23 cellular contexts compared by ENCODE assay signal in the genomic region with DNA sequence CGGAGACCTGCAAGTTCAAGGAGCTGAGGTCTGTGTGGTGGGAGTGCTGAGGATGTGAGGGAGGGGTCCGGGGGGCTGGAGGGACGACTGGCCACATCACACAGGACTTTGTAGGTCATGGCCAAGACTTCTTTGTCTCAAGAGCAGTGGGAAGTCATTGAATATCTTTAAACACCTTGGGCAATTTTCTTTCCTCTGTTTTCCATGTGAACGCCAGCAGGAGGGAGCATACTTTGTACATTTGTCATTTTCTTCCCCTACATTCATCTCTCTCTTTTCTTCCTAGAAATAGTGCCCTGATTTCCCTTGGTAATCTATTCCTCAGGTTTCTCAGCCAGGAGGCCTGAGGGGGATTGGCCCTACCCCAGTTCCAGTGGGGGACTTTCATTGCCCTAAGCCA.
A peak's percentile ranks its signal among the peaks of the same experiment; 100 is the strongest.
DNase-seq lines count a peak whose midpoint lies in the region; ATAC-seq, FAIRE-seq and TF ChIP-seq lines count a peak whose summit lies in the region.
"Had no signal": no experiment of that assay in that cellular context is flagged by ENCODE, and none has a peak within 500 bp of the region (broad histone marks: within the 10 kb centered on the region; RNA-seq: fewer than 3 reads in every experiment).

No MANE protein-coding gene starts in this region.

- ATAC-seq in IMR-90 (ENCODE audit: low read depth), result no peak
- ATAC-seq: GM12878, HepG2 had no signal

- H3K4ac ChIP-seq in IMR-90 (ENCODE audit: low read depth, low read length) (peak overlapping the region; percentile 34), mesendoderm (ENCODE audit: low read depth, low read length) (no peak overlapping the region), mesenchymal stem cell (ENCODE audit: low read depth in 1 of 2, low read length in 2 of 2) (no peak overlapping the region)

- peaks cover 3% of the 10 kb centered on the region for H3K9me1 ChIP-seq in IMR-90 (ENCODE audit: insufficient read depth, low read length)

- H3K27me3 ChIP-seq in IMR-90 (ENCODE audit: control insufficient read depth, insufficient read depth, low read length) (no peaks in the 10 kb centered on the region), astrocyte (ENCODE audit: insufficient read depth, low read length) (no peaks in the 10 kb centered on the region), mesendoderm (ENCODE audit: insufficient read depth, low read length, poor library complexity) (no peaks in the 10 kb centered on the region), mesenchymal stem cell (ENCODE audit: control insufficient read depth in 1 of 2, insufficient read depth in 1 of 2, low read length in 2 of 2) (peaks cover 0 to 4% of the 10 kb centered on the region in 2 experiments)
- H3K27me3 ChIP-seq: BLaER1 had no signal

- H3K4me1 Mint-ChIP-seq in astrocyte (ENCODE audit: low read depth, unreplicated experiment), result peaks cover 14% of the 10 kb centered on the region
- H3K4me1 Mint-ChIP-seq: CD14-positive monocyte; CD4-positive, alpha-beta memory T cell had no signal

- POLR2A ChIA-PET in IMR-90 (lab: Charles Lee; ENCODE audit: unreplicated experiment), result no interaction called here

- no peaks in the 10 kb centered on the region for H3K79me2 ChIP-seq in astrocyte (ENCODE audit: insufficient read depth, low read length)
- H3K79me2 ChIP-seq in mesendoderm (ENCODE audit: control insufficient read depth, insufficient read depth, low read length), result no peaks in the 10 kb centered on the region

- H3K14ac ChIP-seq in IMR-90 (replicated peaks; ENCODE audit: low read depth, low read length) (no peak overlapping the region), mesenchymal stem cell (ENCODE audit: low read length in 2 of 2) (no peak overlapping the region)

- H2AK9ac ChIP-seq in IMR-90 (replicated peaks; ENCODE audit: low read depth, low read length, poor library complexity), result no peak overlapping the region

- peak overlapping the region; percentile 37; the same call in 1 of the 2 replicates for H2BK20ac ChIP-seq in IMR-90 (ENCODE audit: low read depth, low read length)

- H3K56ac ChIP-seq in IMR-90 (ENCODE audit: extremely low read depth, insufficient read depth, low read length) (no peak overlapping the region), mesendoderm (ENCODE audit: low read length) (peak overlapping the region; percentile 53)

- H2BK5ac ChIP-seq in IMR-90 (ENCODE audit: low read depth, low read length, poor library complexity, severe bottlenecking), result no peak overlapping the region
- H2BK5ac ChIP-seq in mesendoderm (ENCODE audit: low read length), result no peak overlapping the region
- no peak overlapping the region for H2BK5ac ChIP-seq in mesenchymal stem cell (ENCODE audit: low read depth, low read length, poor library complexity, severe bottlenecking)

- H3K36me3 Mint-ChIP-seq in astrocyte (ENCODE audit: low read depth, unreplicated experiment), result no peaks in the 10 kb centered on the region
- H3K36me3 Mint-ChIP-seq: CD14-positive monocyte; CD4-positive, alpha-beta memory T cell had no signal

- CTCF ChIA-PET in IMR-90 (lab: Yijun Ruan, JAX), result no interaction called here

- no peak for FAIRE-seq in astrocyte (lab: Jason Lieb, UNC)
- FAIRE-seq: GM12878, GM19239, H54, HepG2 had no signal

- no peak for TF ChIP-seq CTCF in IMR-90 (conservative IDR thresholded peaks at IDR 0.05; ENCODE audit: low read depth, low read length)
- no peak for TF ChIP-seq CTCF in astrocyte (IDR thresholded peaks at IDR 0.05; ENCODE audit: insufficient read depth, low read depth, low read length)

- H2AK5ac ChIP-seq in IMR-90 (ENCODE audit: low read depth, low read length) (peak overlapping the region; percentile 18; the same call in 1 of the 2 replicates), mesendoderm (ENCODE audit: low read length) (no peak overlapping the region), mesenchymal stem cell (ENCODE audit: low read length, severe bottlenecking) (no peak overlapping the region)

- no peaks in the 10 kb centered on the region for H3K9me3 ChIP-seq in IMR-90 (ENCODE audit: control insufficient read depth, insufficient read depth, low read length)
- H3K9me3 ChIP-seq in astrocyte (ENCODE audit: insufficient read depth, low read depth, low read length), result no peaks in the 10 kb centered on the region
- H3K9me3 ChIP-seq in mesenchymal stem cell (ENCODE audit: control insufficient read depth, low read length), result no peaks in the 10 kb centered on the region
- H3K9me3 ChIP-seq: BLaER1 had no signal

- no peak overlapping the region for H3K27ac Mint-ChIP-seq in astrocyte (ENCODE audit: unreplicated experiment)
- H3K27ac Mint-ChIP-seq: CD14-positive monocyte; CD4-positive, alpha-beta memory T cell; HFFc6 had no signal

- H4K5ac ChIP-seq in IMR-90 (ENCODE audit: low read depth, low read length) (no peak overlapping the region), mesendoderm (ENCODE audit: low read length) (no peak overlapping the region)

- H3K27ac ChIP-seq in IMR-90 (ENCODE audit: insufficient read depth, low read length) (no peak overlapping the region; the same call in 1 of the 2 replicates), astrocyte (ENCODE audit: low read depth, low read length) (peak overlapping the region; percentile 28), mesendoderm (ENCODE audit: low read depth, low read length) (no peak overlapping the region), mesenchymal stem cell (ENCODE audit: low read length, poor library complexity, severe bottlenecking) (no peak overlapping the region)
- H3K27ac ChIP-seq: BLaER1, GM23248 had no signal

- no peak overlapping the region for H3K4me2 ChIP-seq in IMR-90 (ENCODE audit: low read depth, low read length)
- peak overlapping the region; percentile 17 for H3K4me2 ChIP-seq in astrocyte (ENCODE audit: low read length)
- no peak overlapping the region for H3K4me2 ChIP-seq in mesendoderm (ENCODE audit: low read length)
- H3K4me2 ChIP-seq in mesenchymal stem cell (ENCODE audit: low read length, poor library complexity, severe bottlenecking), result no peak overlapping the region
- H3K4me2 ChIP-seq: BLaER1 had no signal

- H3K18ac ChIP-seq in IMR-90 (ENCODE audit: low read depth, low read length) (no peak overlapping the region), mesendoderm (ENCODE audit: low read length) (peak overlapping the region; percentile 19), mesenchymal stem cell (ENCODE audit: low read depth in 1 of 2, low read length in 2 of 2) (no peak overlapping the region)

- H4K8ac ChIP-seq in IMR-90 (ENCODE audit: low read depth in 2 of 2, low read length in 2 of 2) (no peak overlapping the region), mesendoderm (ENCODE audit: low read depth, low read length) (no peak overlapping the region), mesenchymal stem cell (ENCODE audit: low read length) (no peak overlapping the region)

- no peak overlapping the region for H2BK12ac ChIP-seq in mesenchymal stem cell (ENCODE audit: low read length in 2 of 2)

- H3K36me3 ChIP-seq in IMR-90 (ENCODE audit: control insufficient read depth, insufficient read depth, low read length) (no peaks in the 10 kb centered on the region), astrocyte (ENCODE audit: insufficient read depth, low read length) (no peaks in the 10 kb centered on the region), mesendoderm (ENCODE audit: control insufficient read depth, insufficient read depth, low read length) (no peaks in the 10 kb centered on the region), mesenchymal stem cell (ENCODE audit: control insufficient read depth in 1 of 2, insufficient read depth in 2 of 2, low read depth in 1 of 2, low read length in 2 of 2) (no peaks in the 10 kb centered on the region)
- H3K36me3 ChIP-seq: BLaER1 had no signal

- dilution Hi-C loops in IMR-90 (cut with HindIII; ENCODE audit: low sequenced_read_pairs, unreplicated experiment), result no loop called here

- H3K4me1 ChIP-seq in IMR-90 (ENCODE audit: control insufficient read depth, insufficient read depth, low read length) (peaks cover 12% of the 10 kb centered on the region), astrocyte (ENCODE audit: insufficient read depth, low read length) (peaks cover 24% of the 10 kb centered on the region), mesendoderm (ENCODE audit: control insufficient read depth, low read depth, low read length) (peaks cover 11% of the 10 kb centered on the region), mesenchymal stem cell (ENCODE audit: control insufficient read depth, insufficient read depth, low read depth, low read length) (no peaks in the 10 kb centered on the region)
- H3K4me1 ChIP-seq: BLaER1 had no signal

- peaks cover 39% of the 10 kb centered on the region for H3K27me3 Mint-ChIP-seq in astrocyte (ENCODE audit: low read depth, unreplicated experiment)
- H3K27me3 Mint-ChIP-seq: CD4-positive, alpha-beta memory T cell had no signal

- H3K4me3 Mint-ChIP-seq in astrocyte (ENCODE audit: unreplicated experiment), result no peak overlapping the region
- H3K4me3 Mint-ChIP-seq: CD4-positive, alpha-beta memory T cell; HFFc6 had no signal

- WGBS in IMR-90 (ENCODE audit: extremely low coverage in 2 of 2, insufficient read length in 1 of 2), 2 experiments, result no CpG with 5 or more reads among the region's 4 CpGs
- WGBS in mesendoderm (ENCODE audit: extremely low coverage, insufficient coverage, low lambda C conversion rate), result no CpG with 5 or more reads among the region's 4 CpGs
- whole genome bisulfite sequencing in mesenchymal stem cell, result 93% methylated on average over 3 of the region's 4 CpGs

- H2AFZ ChIP-seq in IMR-90 (replicated peaks; ENCODE audit: low read length, poor library complexity), result no peak overlapping the region
- no peak overlapping the region for H2AFZ ChIP-seq in astrocyte (ENCODE audit: low read depth, low read length)
- H2AFZ ChIP-seq in mesenchymal stem cell (ENCODE audit: low read depth, low read length), result no peak overlapping the region
- H2AFZ ChIP-seq: GM23248 had no signal

- H2BK15ac ChIP-seq in IMR-90 (ENCODE audit: low read depth, low read length) (0 out of 3 replicates have a peak overlapping the region, but pooled peaks have one; percentile 35), mesendoderm (replicated peaks; ENCODE audit: low read depth) (no peak overlapping the region), mesenchymal stem cell (ENCODE audit: low read depth, poor library complexity, severe bottlenecking) (no peak overlapping the region)

- H4K91ac ChIP-seq in IMR-90 (ENCODE audit: insufficient read depth, low read depth, low read length) (no peak overlapping the region), mesenchymal stem cell (ENCODE audit: low read length) (no peak overlapping the region)

- no TSS peak for BruUV-seq in IMR-90 (replicated peaks; lab: Mats Ljungman, UMichigan)

- no peak for TF ChIP-seq POLR2A in IMR-90 (IDR thresholded peaks at IDR 0.05; ENCODE audit: low read depth, low read length)
- no peak for TF ChIP-seq POLR2A in erythroblast (IDR thresholded peaks at IDR 0.05; ENCODE audit: low read length)

- TF ChIP-seq RAD21 in IMR-90 (IDR thresholded peaks at IDR 0.05; ENCODE audit: low read length), result no peak

- H4K20me1 ChIP-seq in IMR-90 (ENCODE audit: insufficient read depth, low read length) (no peaks in the 10 kb centered on the region), astrocyte (ENCODE audit: insufficient read depth, low read length) (no peaks in the 10 kb centered on the region)
- H4K20me1 ChIP-seq: BLaER1 had no signal

- in situ Hi-C loops in IMR-90 (cut with MboI; ENCODE audit: low sequenced_read_pairs), result no loop called here

- H3K79me1 ChIP-seq in IMR-90 (ENCODE audit: low read depth in 1 of 2, low read length in 2 of 2) (no peaks in the 10 kb centered on the region), mesendoderm (ENCODE audit: low read length) (no peaks in the 10 kb centered on the region), mesenchymal stem cell (replicated peaks; ENCODE audit: low read length, poor library complexity, severe bottlenecking) (no peaks in the 10 kb centered on the region)

- H3K23ac ChIP-seq in IMR-90 (ENCODE audit: low read depth, low read length) (no peak overlapping the region), mesendoderm (ENCODE audit: low read length) (no peak overlapping the region), mesenchymal stem cell (ENCODE audit: low read length in 2 of 2) (no peak overlapping the region)

- no peak overlapping the region for H3K9ac ChIP-seq in IMR-90 (ENCODE audit: low read depth, low read length)
- no peak overlapping the region for H3K9ac ChIP-seq in astrocyte (ENCODE audit: low read length)
- no peak overlapping the region for H3K9ac ChIP-seq in mesendoderm (ENCODE audit: low read length)
- no peak overlapping the region for H3K9ac ChIP-seq in mesenchymal stem cell (ENCODE audit: low read length)
- H3K9ac ChIP-seq: BLaER1, GM23248 had no signal

- intact Hi-C loops in IMR-90 (cut with micrococcal nuclease), result loop anchor here (1.0 to 5.0 kb wide), 3 partner anchors 151 to 223 kb away; no protein-coding TSS in a partner anchor

- H3K9me3 Mint-ChIP-seq in astrocyte (ENCODE audit: unreplicated experiment), result no peaks in the 10 kb centered on the region

- peak; percentile 20 for DNase-seq in IMR-90
- DNase-seq in astrocyte (ENCODE audit: low read depth), result no peak
- no peak for DNase-seq in mesendoderm
- DNase-seq in dermis blood vessel endothelial cell, result no peak
- DNase-seq in mesenchymal stem cell, result no peak
- no peak for DNase-seq in activated effector memory CD4-positive, alpha-beta T cell treated with Interleukin-2 at 50 U/mL for 16 hours
- no peak for DNase-seq in erythroblast (lab: John Stamatoyannopoulos, UW)
- DNase-seq: 8988T; Calu3; CD4-positive, alpha-beta memory T cell; DMS 273 treated with DMSO at 0.1 percent for 48 hours; DMS53; DND-41; EL; GM23248; HCEC 1CT; HFFc6 had no signal

- H2BK120ac ChIP-seq in IMR-90 (ENCODE audit: low read depth, low read length) (peak overlapping the region; percentile 39; the same call in 1 of the 2 replicates), mesendoderm (ENCODE audit: low read depth, low read length) (no peak overlapping the region), mesenchymal stem cell (ENCODE audit: low read depth, low read length) (no peak overlapping the region)

- no peak overlapping the region for H3K4me3 ChIP-seq in IMR-90 (ENCODE audit: insufficient read depth, low read depth, low read length)
- H3K4me3 ChIP-seq in astrocyte (ENCODE audit: insufficient read depth, low read depth, low read length), result no peak overlapping the region
- no peak overlapping the region for H3K4me3 ChIP-seq in mesendoderm (ENCODE audit: low read length)
- H3K4me3 ChIP-seq in mesenchymal stem cell (ENCODE audit: insufficient read depth in 1 of 2, low read depth in 1 of 2, low read length in 2 of 2), result no peak overlapping the region
- H3K4me3 ChIP-seq: BLaER1, GM12878, GM23248 had no signal
